ENCODE assay signal across 16 cellular contexts in genomic region chr10:388661-389045, GRCh38.
"Had no signal": no experiment of that assay in that cellular context is flagged by ENCODE, and none has a peak within 500 bp of the region (broad histone marks: within the 10 kb centered on the region; RNA-seq: fewer than 3 reads in every experiment).

No MANE protein-coding gene starts in this region.

- H3K36me3 ChIP-seq: colonic mucosa, uterus had no signal

- H3K27me3 ChIP-seq: colonic mucosa, heart right ventricle, spleen, stomach, uterus had no signal

- ATAC-seq: esophagus mucosa; naive thymus-derived CD8-positive, alpha-beta T cell; stimulated activated memory B cell treated with anti-CD40 and anti-IgM and Interleukin-4, amounts not matched to agents 10 μg/mL and 1 μg/mL and 100 μg/mL, for 72 hours had no signal

- H3K27ac Mint-ChIP-seq: stimulated activated memory B cell treated with anti-CD40 and anti-IgM and Interleukin-4, amounts not matched to agents 10 μg/mL and 1 μg/mL and 100 μg/mL, for 72 hours had no signal

- H3K4me1 ChIP-seq: colonic mucosa, stomach, uterus had no signal

- H3K27ac ChIP-seq: colonic mucosa, heart right ventricle, spleen, stomach, uterus had no signal

- H3K4me3 ChIP-seq: colonic mucosa, heart right ventricle, mucosa of descending colon, spleen, stomach, uterus had no signal

- H3K9me3 Mint-ChIP-seq: naive thymus-derived CD8-positive, alpha-beta T cell; neural crest cell had no signal

- H3K4me1 Mint-ChIP-seq: neural crest cell had no signal

- H3K4me3 Mint-ChIP-seq: naive thymus-derived CD8-positive, alpha-beta T cell; neural crest cell; stimulated activated memory B cell treated with anti-CD40 and anti-IgM and Interleukin-4, amounts not matched to agents 10 μg/mL and 1 μg/mL and 100 μg/mL, for 72 hours had no signal

- H3K36me3 Mint-ChIP-seq: stimulated activated memory B cell treated with anti-CD40 and anti-IgM and Interleukin-4, amounts not matched to agents 10 μg/mL and 1 μg/mL and 100 μg/mL, for 72 hours had no signal

- DNase-seq: effector CD4-positive, alpha-beta T cell; heart right ventricle; islet precursor cell; naive thymus-derived CD8-positive, alpha-beta T cell; spleen; stimulated activated CD4-positive, alpha-beta T cell treated with anti-CD3 and anti-CD28 coated beads, Interleukin-15, amount 100 ng/mL, for 24 hours; stimulated activated CD4-positive, alpha-beta T cell treated with anti-CD3 and anti-CD28 coated beads, Interleukin-1b, Interleukin-23, amount 100 ng/mL, for 48 hours; stimulated activated CD4-positive, alpha-beta T cell treated with anti-CD3 and anti-CD28 coated beads, Interleukin-4, amount 100 ng/mL, for 24 hours; stomach; trophoblast cell; uterus had no signal

- H3K9me3 ChIP-seq: colonic mucosa, heart right ventricle, mucosa of descending colon, spleen, stomach, uterus had no signal
